Comparison of ENCODE assay signal across 1 cellular context in genomic region chr16:1768767-1769401, GRCh38.
TF ChIP-seq lines count a peak whose summit lies in the region.

No MANE protein-coding gene starts in this region.

TF ChIP-seq in SK-N-SH, 30 proteins besides CTCF, POLR2A, EP300 and RAD21 (continued from another document):
- no peak for TF ChIP-seq PBX3 (IDR thresholded peaks at IDR 0.05)
- no peak for TF ChIP-seq ELF1 (IDR thresholded peaks at IDR 0.05)
- TF ChIP-seq TCF12 (IDR thresholded peaks at IDR 0.05) = no peak
- TF ChIP-seq, protein P1, sequence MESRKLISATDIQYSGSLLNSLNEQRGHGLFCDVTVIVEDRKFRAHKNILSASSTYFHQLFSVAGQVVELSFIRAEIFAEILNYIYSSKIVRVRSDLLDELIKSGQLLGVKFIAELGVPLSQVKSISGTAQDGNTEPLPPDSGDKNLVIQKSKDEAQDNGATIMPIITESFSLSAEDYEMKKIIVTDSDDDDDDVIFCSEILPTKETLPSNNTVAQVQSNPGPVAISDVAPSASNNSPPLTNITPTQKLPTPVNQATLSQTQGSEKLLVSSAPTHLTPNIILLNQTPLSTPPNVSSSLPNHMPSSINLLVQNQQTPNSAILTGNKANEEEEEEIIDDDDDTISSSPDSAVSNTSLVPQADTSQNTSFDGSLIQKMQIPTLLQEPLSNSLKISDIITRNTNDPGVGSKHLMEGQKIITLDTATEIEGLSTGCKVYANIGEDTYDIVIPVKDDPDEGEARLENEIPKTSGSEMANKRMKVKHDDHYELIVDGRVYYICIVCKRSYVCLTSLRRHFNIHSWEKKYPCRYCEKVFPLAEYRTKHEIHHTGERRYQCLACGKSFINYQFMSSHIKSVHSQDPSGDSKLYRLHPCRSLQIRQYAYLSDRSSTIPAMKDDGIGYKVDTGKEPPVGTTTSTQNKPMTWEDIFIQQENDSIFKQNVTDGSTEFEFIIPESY (IDR thresholded peaks at IDR 0.05; ENCODE audit: borderline replicate concordance, low read depth) = no peak
- no peak for TF ChIP-seq CHD2 (IDR thresholded peaks at IDR 0.05; ENCODE audit: low read length, partially characterized antibody)
- TF ChIP-seq RFX5 (IDR thresholded peaks at IDR 0.05; ENCODE audit: low read length) = no peak
- no peak for TF ChIP-seq TEAD4 (IDR thresholded peaks at IDR 0.05; ENCODE audit: borderline replicate concordance, insufficient read depth)
- TF ChIP-seq GABPA (IDR thresholded peaks at IDR 0.05; ENCODE audit: low read depth) = no peak
- TF ChIP-seq TAF1 (IDR thresholded peaks at IDR 0.05; ENCODE audit: borderline replicate concordance, low read depth, low read length) = no peak
- TF ChIP-seq RCOR1 (IDR thresholded peaks at IDR 0.05; ENCODE audit: low read length) = no peak
- TF ChIP-seq REST (IDR thresholded peaks at IDR 0.05; ENCODE audit: low read depth, low read length) = no peak
- TF ChIP-seq FOSL2 (IDR thresholded peaks at IDR 0.05; ENCODE audit: borderline replicate concordance, low read depth) = no peak
- TF ChIP-seq JUND (IDR thresholded peaks at IDR 0.05) = no peak
- no peak for TF ChIP-seq NFIC (IDR thresholded peaks at IDR 0.05; ENCODE audit: borderline replicate concordance)
- TF ChIP-seq MEF2A (IDR thresholded peaks at IDR 0.05; ENCODE audit: borderline replicate concordance, low read depth) = no peak
- TF ChIP-seq SIN3A (IDR thresholded peaks at IDR 0.05; ENCODE audit: borderline replicate concordance, low read depth, low read length) = no peak
- TF ChIP-seq SMC3 (IDR thresholded peaks at IDR 0.05; ENCODE audit: low read depth, low read length) = no peak
- TF ChIP-seq EZH2phosphoT487 (IDR thresholded peaks at IDR 0.05; ENCODE audit: borderline replicate concordance, low read depth) = no peak
- no peak for TF ChIP-seq NRF1 (IDR thresholded peaks at IDR 0.05; ENCODE audit: low read depth, low read length)
TF ChIP-seq in SK-N-SH: peak in this region for 0.
